Comparison of ENCODE assay signal across 8 cellular contexts in genomic region chr4:44493924-44494323, GRCh38. TPM values are rescaled to one million over a fixed set of nuclear protein-coding genes. Genes with fewer than 3 reads are reported as not detected.
DNase-seq lines count a peak whose midpoint lies in the region; TF ChIP-seq lines count a peak whose summit lies in the region.

No MANE protein-coding gene starts in this region.

- H4K91ac ChIP-seq in H9 (ENCODE audit: insufficient read length, low read depth, low read length): no peak overlapping the region

- no CpG with 5 or more reads among the region's 6 CpGs for WGBS in H9 (ENCODE audit: extremely low coverage, insufficient read length, low lambda C conversion rate)
- WGBS in iPS DF 6.9 (ENCODE audit: insufficient coverage, insufficient read length): no CpG with 5 or more reads among the region's 6 CpGs
- 18 to 45% methylated on average over 1 to 5 of the region's 6 CpGs for WGBS in esophagus squamous epithelium, 2 donors

- H3K4me2 ChIP-seq in H9 (ENCODE audit: insufficient read depth, insufficient read length, low read length): no peak overlapping the region

- DNase-seq in BJ (ENCODE audit: low read depth) (no peak), H9 (peak; percentile 50), RKO (ENCODE audit: low spot score) (peak; percentile 60), iPS DF 6.9 (ENCODE audit: low read depth, low spot score) (peak; percentile 1), esophagus squamous epithelium (lab: John Stamatoyannopoulos, UW) (no peak), NCI-H69 (lab: John Stamatoyannopoulos, UW) (no peak), NCI-H345 treated with DMSO at 0.1 percent for 48 hours (lab: John Stamatoyannopoulos, UW; ENCODE audit: unreplicated experiment) (no peak)
- no peak for DNase-seq in activated T-helper 1 cell treated with anti-CD3 and anti-CD28 coated beads, Interleukin-12 subunit alpha, Interleukin-12 subunit beta, Interleukin-2, Interleukin-4 antibody, amounts not matched to agents 30 ng/mL and 10 ng/mL and 1 ng/mL, durations not matched to agents 14 hours and 24 hours and 36 hours (ENCODE audit: low spot score)

- POLR2A ChIA-PET in BJ (lab: Charles Lee): no interaction called here

- H2BK120ac ChIP-seq in H9 (ENCODE audit: low read depth, low read length, poor library complexity, severe bottlenecking): no peak overlapping the region

- H2AK5ac ChIP-seq in H9 (ENCODE audit: insufficient read length, low read length): no peak overlapping the region

- H3K4me3 ChIP-seq in BJ (ENCODE audit: low read depth, low read length): no peak overlapping the region
- H3K4me3 ChIP-seq in iPS DF 6.9 (ENCODE audit: low read length): no peak overlapping the region
- H3K4me3 ChIP-seq in esophagus squamous epithelium: no peak overlapping the region

- TF ChIP-seq POLR2A in esophagus squamous epithelium (IDR thresholded peaks at IDR 0.05): no peak

- H2BK5ac ChIP-seq in H9 (ENCODE audit: insufficient read length, low read length): no peak overlapping the region

- no peak overlapping the region for H3K56ac ChIP-seq in H9 (ENCODE audit: insufficient read length, low read depth, low read length)

- no peaks in the 10 kb centered on the region for H3K9me3 ChIP-seq in H9 (ENCODE audit: control insufficient read depth, low read depth, low read length)
- H3K9me3 ChIP-seq in iPS DF 6.9 (ENCODE audit: control insufficient read depth, insufficient read depth, low read length): no peaks in the 10 kb centered on the region
- no peaks in the 10 kb centered on the region for H3K9me3 ChIP-seq in esophagus squamous epithelium

- H3K9me3 Mint-ChIP-seq in H9: peaks cover 0 to 4% of the 10 kb centered on the region in 2 experiments; a peak in 3 of 5 replicates
- H3K9me3 Mint-ChIP-seq in activated T-helper 1 cell treated with anti-CD3 and anti-CD28 coated beads, Interleukin-12 subunit alpha, Interleukin-12 subunit beta, Interleukin-2, Interleukin-4 antibody, amounts not matched to agents 30 ng/mL and 10 ng/mL and 1 ng/mL, durations not matched to agents 14 hours and 24 hours and 36 hours: no peaks in the 10 kb centered on the region

- H3K36me3 ChIP-seq in BJ (ENCODE audit: control insufficient read depth, insufficient read depth, low read length) (no peaks in the 10 kb centered on the region), iPS DF 6.9 (ENCODE audit: control insufficient read depth, insufficient read depth, low read length) (no peaks in the 10 kb centered on the region), esophagus squamous epithelium (no peaks in the 10 kb centered on the region)

- H3K4me3 Mint-ChIP-seq in H9: no peak overlapping the region
- no peak overlapping the region for H3K4me3 Mint-ChIP-seq in activated T-helper 1 cell treated with anti-CD3 and anti-CD28 coated beads, Interleukin-12 subunit alpha, Interleukin-12 subunit beta, Interleukin-2, Interleukin-4 antibody, amounts not matched to agents 30 ng/mL and 10 ng/mL and 1 ng/mL, durations not matched to agents 14 hours and 24 hours and 36 hours

- no peak overlapping the region for H3K4ac ChIP-seq in H9 (ENCODE audit: low read depth, low read length)

- no peak overlapping the region for H4K8ac ChIP-seq in H9 (replicated peaks; ENCODE audit: insufficient read length, low read depth, low read length)

- no peaks in the 10 kb centered on the region for H3K27me3 ChIP-seq in BJ (ENCODE audit: control insufficient read depth, insufficient read depth, low read length)
- H3K27me3 ChIP-seq in H9 (ENCODE audit: insufficient read depth, low read length): no peaks in the 10 kb centered on the region
- H3K27me3 ChIP-seq in iPS DF 6.9 (ENCODE audit: control insufficient read depth, insufficient read depth, low read length): no peaks in the 10 kb centered on the region
- no peaks in the 10 kb centered on the region for H3K27me3 ChIP-seq in esophagus squamous epithelium

- no peak overlapping the region for H3K27ac Mint-ChIP-seq in H9
- no peak overlapping the region for H3K27ac Mint-ChIP-seq in activated T-helper 1 cell treated with anti-CD3 and anti-CD28 coated beads, Interleukin-12 subunit alpha, Interleukin-12 subunit beta, Interleukin-2, Interleukin-4 antibody, amounts not matched to agents 30 ng/mL and 10 ng/mL and 1 ng/mL, durations not matched to agents 14 hours and 24 hours and 36 hours

- no peak overlapping the region for H3K23ac ChIP-seq in H9 (ENCODE audit: insufficient read length, low read depth, low read length)

- H3K4me1 ChIP-seq in H9 (ENCODE audit: insufficient read depth, low read length) (no peaks in the 10 kb centered on the region), iPS DF 6.9 (ENCODE audit: control insufficient read depth, insufficient read depth, low read length) (no peaks in the 10 kb centered on the region), esophagus squamous epithelium (no peaks in the 10 kb centered on the region)

- no peaks in the 10 kb centered on the region for H3K79me2 ChIP-seq in H9 (ENCODE audit: insufficient read depth, low read length)

- no peaks in the 10 kb centered on the region for H3K36me3 Mint-ChIP-seq in H9 (ENCODE audit: insufficient read depth in 1 of 3, low read depth in 3 of 3)
- H3K36me3 Mint-ChIP-seq in activated T-helper 1 cell treated with anti-CD3 and anti-CD28 coated beads, Interleukin-12 subunit alpha, Interleukin-12 subunit beta, Interleukin-2, Interleukin-4 antibody, amounts not matched to agents 30 ng/mL and 10 ng/mL and 1 ng/mL, durations not matched to agents 14 hours and 24 hours and 36 hours (ENCODE audit: low read depth): no peaks in the 10 kb centered on the region

- H3K9ac ChIP-seq in H9 (ENCODE audit: extremely low read depth, insufficient read length, low read length): no peak overlapping the region

- intact Hi-C loops in esophagus squamous epithelium (cut with DNase I): no loop called here
- intact Hi-C loops in activated T-helper 1 cell treated with anti-CD3 and anti-CD28 coated beads, Interleukin-12 subunit alpha, Interleukin-12 subunit beta, Interleukin-2, Interleukin-4 antibody, amounts not matched to agents 30 ng/mL and 10 ng/mL and 1 ng/mL, durations not matched to agents 14 hours and 24 hours and 36 hours (cut with micrococcal nuclease): no loop called here

- H3K4me1 Mint-ChIP-seq in H9: no peaks in the 10 kb centered on the region; a peak in 1 of 4 replicates
- no peaks in the 10 kb centered on the region for H3K4me1 Mint-ChIP-seq in activated T-helper 1 cell treated with anti-CD3 and anti-CD28 coated beads, Interleukin-12 subunit alpha, Interleukin-12 subunit beta, Interleukin-2, Interleukin-4 antibody, amounts not matched to agents 30 ng/mL and 10 ng/mL and 1 ng/mL, durations not matched to agents 14 hours and 24 hours and 36 hours (ENCODE audit: low read depth)

- CTCF ChIA-PET in BJ (lab: Yijun Ruan, JAX): interaction anchor here (1.5 kb wide), 1 partner anchor 45 kb away, joined by 3 read pairs; no protein-coding TSS in a partner anchor

- H4K5ac ChIP-seq in H9 (ENCODE audit: insufficient read length, low read depth, low read length): no peak overlapping the region

- no peaks in the 10 kb centered on the region for H3K23me2 ChIP-seq in H9 (ENCODE audit: insufficient read length, low read depth, low read length, poor library complexity, severe bottlenecking)

- H2BK20ac ChIP-seq in H9 (ENCODE audit: low read depth, low read length, poor library complexity, severe bottlenecking): no peak overlapping the region

- H2BK12ac ChIP-seq in H9 (ENCODE audit: insufficient read length, low read depth, low read length): no peak overlapping the region

- H2BK15ac ChIP-seq in H9 (ENCODE audit: low read depth, low read length): no peak overlapping the region

- H3T11ph ChIP-seq in H9 (ENCODE audit: low read length): no peak overlapping the region

- H2AFZ ChIP-seq in H9 (ENCODE audit: low read length): no peak overlapping the region

- no peak overlapping the region for H3K18ac ChIP-seq in H9 (ENCODE audit: insufficient read length, low read depth, low read length)

- no peaks in the 10 kb centered on the region for H3K27me3 Mint-ChIP-seq in H9 (ENCODE audit: low read depth)
- no peaks in the 10 kb centered on the region for H3K27me3 Mint-ChIP-seq in activated T-helper 1 cell treated with anti-CD3 and anti-CD28 coated beads, Interleukin-12 subunit alpha, Interleukin-12 subunit beta, Interleukin-2, Interleukin-4 antibody, amounts not matched to agents 30 ng/mL and 10 ng/mL and 1 ng/mL, durations not matched to agents 14 hours and 24 hours and 36 hours (ENCODE audit: insufficient read depth)

- H3K79me1 ChIP-seq in H9 (ENCODE audit: insufficient read depth, low read depth, low read length, poor library complexity, severe bottlenecking): no peaks in the 10 kb centered on the region

- TF ChIP-seq CTCF in BJ (IDR thresholded peaks at IDR 0.05; ENCODE audit: insufficient read depth, low read depth, low read length): 0 out of 2 replicates have a peak, but pooled peaks have one; percentile 28
- TF ChIP-seq CTCF in H9 (conservative IDR thresholded peaks at IDR 0.05): peak; percentile 58
- TF ChIP-seq CTCF in esophagus squamous epithelium (IDR thresholded peaks at IDR 0.05): no peak

- no peaks in the 10 kb centered on the region for H4K20me1 ChIP-seq in H9 (ENCODE audit: control insufficient read depth, insufficient read depth, insufficient read length)

- H3K14ac ChIP-seq in H9 (ENCODE audit: insufficient read depth, low read length): no peak overlapping the region

- H3K27ac ChIP-seq in H9 (ENCODE audit: insufficient read length, low read depth, low read length) (no peak overlapping the region), iPS DF 6.9 (ENCODE audit: low read length) (no peak overlapping the region), esophagus squamous epithelium (no peak overlapping the region)

RNA-seq across cellular contexts. Expression of gene KCTD8, which starts 45.3 kb away (rescaled TPM):
- polyA plus RNA-seq in BJ (2011; rRNA removed): not detected in 2 replicates
- polyA minus RNA-seq in BJ (2011; rRNA and poly(A)+ RNA removed): 0.09 TPM in 1 of 2 replicates, not detected in the other
- total RNA-seq in H9 (2021) (0.94 and 1.1 TPM in 2 replicates), esophagus squamous epithelium (under 1 TPM in 3 of 4 donors, not detected in 1; 0.45 to 0.95 (median 0.85) TPM)
- not detected in 2 replicates for total RNA-seq in activated T-helper 1 cell treated with anti-CD3 and anti-CD28 coated beads, Interleukin-12 subunit alpha, Interleukin-12 subunit beta, Interleukin-2, Interleukin-4 antibody, amounts not matched to agents 30 ng/mL and 10 ng/mL and 1 ng/mL, durations not matched to agents 14 hours and 24 hours and 36 hours

Comparison
In these comparisons a context has a peak if more than half of its experiments do, and no peak if none do; other contexts are left out.
1. DNase-seq: peak in H9 (single experiment), RKO (single experiment) and iPS DF 6.9 (single experiment); none in BJ (single experiment), esophagus squamous epithelium (single experiment), NCI-H69 (single experiment), NCI-H345 treated with DMSO at 0.1 percent for 48 hours (single experiment) and activated T-helper 1 cell treated with anti-CD3 and anti-CD28 coated beads, Interleukin-12 subunit alpha, Interleukin-12 subunit beta, Interleukin-2, Interleukin-4 antibody, amounts not matched to agents 30 ng/mL and 10 ng/mL and 1 ng/mL, durations not matched to agents 14 hours and 24 hours and 36 hours (single experiment).
2. CTCF ChIP-seq: peak in BJ (single experiment) and H9 (single experiment); none in esophagus squamous epithelium (0 of 6).